22 cellular contexts compared by ENCODE assay signal in genomic region chr13:97238883-97239282, GRCh38. TPM values are rescaled to one million over a fixed set of nuclear protein-coding genes. Genes with fewer than 3 reads are reported as not detected.
DNase-seq lines count a peak whose midpoint lies in the region; FAIRE-seq and TF ChIP-seq lines count a peak whose summit lies in the region.
"Had no signal": no experiment of that assay in that cellular context is flagged by ENCODE, and none has a peak within 500 bp of the region (broad histone marks: within the 10 kb centered on the region; RNA-seq: fewer than 3 reads in every experiment).

No MANE protein-coding gene starts in this region.

- no peak overlapping the region for H3K27ac ChIP-seq in CD4-positive, alpha-beta memory T cell (ENCODE audit: low read depth, low read length)
- H3K27ac ChIP-seq in stomach smooth muscle (ENCODE audit: low read length) = peak overlapping the region; percentile 74
- H3K27ac ChIP-seq: HL-60 had no signal

- H3K27me3 Mint-ChIP-seq in CD4-positive, alpha-beta memory T cell = no peaks in the 10 kb centered on the region
- no peaks in the 10 kb centered on the region for H3K27me3 Mint-ChIP-seq in immature natural killer cell (ENCODE audit: low read depth in 3 of 3)
- H3K27me3 Mint-ChIP-seq: activated naive CD4-positive, alpha-beta T cell treated with anti-CD3 and anti-CD28 coated beads, Interleukin-2, amount 10 ng/mL, durations not matched to agents 7 days and 5 days had no signal

- TF ChIP-seq POLR2A in H54 (IDR thresholded peaks at IDR 0.05; ENCODE audit: low read depth, low read length) = no peak

- H3K9ac ChIP-seq in stomach smooth muscle (ENCODE audit: low read length in 2 of 2) = peak overlapping the region in 1 of 2 donors; percentile 17

- no peaks in the 10 kb centered on the region for H3K27me3 ChIP-seq in CD4-positive, alpha-beta memory T cell (ENCODE audit: insufficient read depth, low read length)
- H3K27me3 ChIP-seq in stomach smooth muscle (ENCODE audit: control insufficient read depth in 1 of 2, insufficient read depth in 2 of 2, low read length in 2 of 2) = no peaks in the 10 kb centered on the region

- POLR2A ChIA-PET in CD4-positive, alpha-beta memory T cell (lab: Charles Lee; ENCODE audit: partially characterized antibody) = no interaction called here

- CTCF ChIA-PET in CD4-positive, alpha-beta memory T cell (lab: Charles Lee; ENCODE audit: partially characterized antibody) = no interaction called here

- H3K9me3 ChIP-seq in CD4-positive, alpha-beta memory T cell (ENCODE audit: control insufficient read depth in 1 of 2, low read length in 2 of 2) = no peaks in the 10 kb centered on the region
- no peaks in the 10 kb centered on the region for H3K9me3 ChIP-seq in stomach smooth muscle (ENCODE audit: control insufficient read depth in 2 of 2, low read length in 2 of 2)

- peak overlapping the region in 7 of 8 donors; percentile 22 to 75 (median 48) for H3K4me3 Mint-ChIP-seq in CD4-positive, alpha-beta memory T cell
- peak overlapping the region; percentile 15 to 69 (median 37) for H3K4me3 Mint-ChIP-seq in immature natural killer cell
- H3K4me3 Mint-ChIP-seq: activated naive CD4-positive, alpha-beta T cell treated with anti-CD3 and anti-CD28 coated beads, Interleukin-2, amount 10 ng/mL, durations not matched to agents 7 days and 5 days; H9 had no signal

- intact Hi-C loops in CD4-positive, alpha-beta memory T cell (cut with micrococcal nuclease) = loop anchor here (2.0 kb wide), 1 partner anchor 16 kb away; the partner anchor contains the start of gene MBNL2

- peak overlapping the region; percentile 16 to 74 (median 44) for H3K27ac Mint-ChIP-seq in CD4-positive, alpha-beta memory T cell
- peak overlapping the region in 4 of 6 donors; percentile 8 to 55 (median 31) for H3K27ac Mint-ChIP-seq in immature natural killer cell
- H3K27ac Mint-ChIP-seq: activated naive CD4-positive, alpha-beta T cell treated with anti-CD3 and anti-CD28 coated beads, Interleukin-2, amount 10 ng/mL, durations not matched to agents 7 days and 5 days; H9 had no signal

- H3K36me3 Mint-ChIP-seq in CD4-positive, alpha-beta memory T cell = peaks cover 19 to 36% of the 10 kb centered on the region in 2 donors
- H3K36me3 Mint-ChIP-seq in immature natural killer cell = peaks cover 6 to 18% (median 12%) of the 10 kb centered on the region in 3 donors
- H3K36me3 Mint-ChIP-seq: activated naive CD4-positive, alpha-beta T cell treated with anti-CD3 and anti-CD28 coated beads, Interleukin-2, amount 10 ng/mL, durations not matched to agents 7 days and 5 days had no signal

- peaks cover 5% of the 10 kb centered on the region for H3K36me3 ChIP-seq in CD4-positive, alpha-beta memory T cell (ENCODE audit: insufficient read depth, low read length)
- peaks cover 0 to 2% of the 10 kb centered on the region in 2 donors for H3K36me3 ChIP-seq in stomach smooth muscle (ENCODE audit: control insufficient read depth in 2 of 2, insufficient read depth in 2 of 2, low read length in 2 of 2)

- peaks cover 50% of the 10 kb centered on the region for H3K4me1 ChIP-seq in CD4-positive, alpha-beta memory T cell (ENCODE audit: insufficient read depth, low read length)
- H3K4me1 ChIP-seq in stomach smooth muscle (ENCODE audit: control insufficient read depth, insufficient read depth, low read length) = peaks cover 69% of the 10 kb centered on the region

- FAIRE-seq in H54 (lab: Jason Lieb, UNC) = peak; percentile 76
- FAIRE-seq: G401.6, urothelium cell line had no signal

- H3K4me1 Mint-ChIP-seq in CD4-positive, alpha-beta memory T cell = peaks cover 58 to 100% (median 73%) of the 10 kb centered on the region in 4 donors
- peaks cover 72 to 88% of the 10 kb centered on the region in 2 donors for H3K4me1 Mint-ChIP-seq in immature natural killer cell

- H3K4me3 ChIP-seq in CD4-positive, alpha-beta memory T cell (ENCODE audit: low read length in 2 of 2) = no peak overlapping the region
- no peak overlapping the region for H3K4me3 ChIP-seq in stomach smooth muscle (ENCODE audit: low read length in 2 of 2)
- H3K4me3 ChIP-seq: coronary artery, smooth muscle cell had no signal

- H3K9me3 Mint-ChIP-seq in CD4-positive, alpha-beta memory T cell = no peaks in the 10 kb centered on the region
- H3K9me3 Mint-ChIP-seq in immature natural killer cell = no peaks in the 10 kb centered on the region
- H3K9me3 Mint-ChIP-seq: activated naive CD4-positive, alpha-beta T cell treated with anti-CD3 and anti-CD28 coated beads, Interleukin-2, amount 10 ng/mL, durations not matched to agents 7 days and 5 days; H9 had no signal

- DNase-seq in CD4-positive, alpha-beta memory T cell = no peak
- DNase-seq in H54 (ENCODE audit: insufficient read length, low spot score) (no peak), immature natural killer cell (peak in 2 of 3 donors; percentile 30 to 46), NCI-H774 (lab: John Stamatoyannopoulos, UW) (no peak), NCI-H2029 (lab: John Stamatoyannopoulos, UW) (no peak)
- no peak for DNase-seq in stimulated activated CD4-positive, alpha-beta T cell treated with anti-CD3 and anti-CD28 coated beads, Interleukin-2, amount 100 ng/mL, for 48 hours
- DNase-seq: activated CD4-positive, alpha-beta T cell treated with anti-CD3 and anti-CD28 coated beads, Interleukin-2, amount 50 U/mL, for 48 hours; activated naive CD4-positive, alpha-beta T cell treated with anti-CD3 and anti-CD28 coated beads, Interleukin-2, amount 10 ng/mL, durations not matched to agents 7 days and 5 days; activated T-cell treated with anti-CD3 and anti-CD28 coated beads for 4 hours; AML-193; DMS 273 treated with DMSO at 0.1 percent for 48 hours; foreskin melanocyte; H9; NCI-H187; NCI-H446 treated with DMSO at 0.1 percent for 48 hours; posterior cingulate gyrus had no signal

RNA-seq across cellular contexts. Expression of gene MBNL2, which starts 16.8 kb away (rescaled TPM):
- 10 to 100 TPM; 33.0 to 36.2 TPM for total RNA-seq in CD4-positive, alpha-beta memory T cell
- polyA plus RNA-seq in CD4-positive, alpha-beta memory T cell = 10 to 100 TPM; 20.1 to 23.7 TPM
- polyA plus RNA-seq in immature natural killer cell = 10 to 100 TPM; 11.7 to 19.4 (median 18.6) TPM

Comparison
In these comparisons a context has a peak if more than half of its experiments do, and no peak if none do; other contexts are left out.
1. DNase-seq: peak in immature natural killer cell (2 of 3); none in CD4-positive, alpha-beta memory T cell (0 of 5), H54 (single experiment), NCI-H774 (single experiment), stimulated activated CD4-positive, alpha-beta T cell treated with anti-CD3 and anti-CD28 coated beads, Interleukin-2, amount 100 ng/mL, for 48 hours (0 of 2) and NCI-H2029 (single experiment).